ENCODE assay signal across 8 cellular contexts in the genomic region with DNA sequence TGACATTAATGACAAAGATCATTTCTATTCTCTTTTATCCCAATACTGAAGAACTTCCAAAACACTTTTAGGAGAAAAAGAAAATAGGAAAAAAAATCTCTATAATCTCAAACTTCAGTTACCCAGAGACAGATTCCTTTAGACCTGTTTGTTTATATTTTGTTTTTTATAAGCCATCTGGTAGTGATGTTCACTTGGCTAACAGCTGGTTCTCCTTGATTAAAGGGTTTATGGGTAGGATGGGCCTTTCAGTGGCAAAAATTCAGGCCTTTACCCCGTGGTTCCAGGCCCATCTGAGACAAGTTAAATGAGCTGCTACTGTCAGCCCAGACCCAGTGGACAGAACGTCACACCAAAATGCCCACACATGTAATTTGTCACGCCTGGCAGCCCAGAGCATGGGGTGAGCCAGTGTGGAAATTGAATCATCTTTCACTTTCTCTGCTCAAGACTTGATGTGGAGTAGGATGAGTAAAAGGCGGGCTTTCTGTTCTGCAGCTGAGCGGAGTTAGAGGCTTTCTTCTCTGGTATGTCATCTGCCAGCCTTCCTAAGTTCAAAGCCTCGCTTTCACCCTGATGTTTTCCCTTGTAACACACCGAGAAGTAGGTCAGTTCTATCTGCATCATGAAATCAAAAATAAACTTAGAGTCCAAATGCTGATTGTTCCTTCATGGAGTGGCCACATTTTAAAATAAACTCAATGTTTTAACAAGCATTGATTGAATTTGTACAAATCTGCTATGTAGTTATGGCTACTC.
DNase-seq lines count a peak whose midpoint lies in the region; ATAC-seq and TF ChIP-seq lines count a peak whose summit lies in the region.

No MANE protein-coding gene starts in this region.

- DNase-seq in CD8-positive, alpha-beta T cell: peak in 3 of 7 experiments; percentile 18 to 43 (median 40)
- peak; percentile 72 for DNase-seq in T-helper 2 cell treated with Interferon-gamma antibody and Interleukin-4, amounts not matched to agents 5 μg/mL and 100 μg/mL, for 36 hours (ENCODE audit: low spot score)
- DNase-seq in foreskin fibroblast: peak; percentile 22 to 69
- no peak for DNase-seq in NCI-H226
- DNase-seq in left cardiac atrium: no peak
- no peak for DNase-seq in NCI-H2107 (lab: John Stamatoyannopoulos, UW)
- no peak for DNase-seq in tibial artery

- peaks cover 56% of the 10 kb centered on the region for H3K4me1 ChIP-seq in CD8-positive, alpha-beta T cell (ENCODE audit: insufficient read depth, low read length)
- H3K4me1 ChIP-seq in tibial artery: no peaks in the 10 kb centered on the region

- TF ChIP-seq CTCF in CD8-positive, alpha-beta T cell (IDR thresholded peaks at IDR 0.05): no peak
- TF ChIP-seq CTCF in foreskin fibroblast (IDR thresholded peaks at IDR 0.05; ENCODE audit: low read depth, low read length) (no peak), tibial artery (IDR thresholded peaks at IDR 0.05) (no peak)

- H3K4me3 Mint-ChIP-seq in CD8-positive, alpha-beta T cell: peak overlapping the region; percentile 68
- peak overlapping the region; percentile 44 for H3K4me3 Mint-ChIP-seq in T-helper 2 cell treated with Interferon-gamma antibody and Interleukin-4, amounts not matched to agents 5 μg/mL and 100 μg/mL, for 36 hours

- no peak overlapping the region for H3K4me3 ChIP-seq in CD8-positive, alpha-beta T cell (ENCODE audit: low read depth, low read length)
- H3K4me3 ChIP-seq in foreskin fibroblast (ENCODE audit: low read depth in 1 of 2, low read length in 2 of 2) (no peak overlapping the region), tibial artery (no peak overlapping the region)

- H3K27me3 Mint-ChIP-seq in CD8-positive, alpha-beta T cell (ENCODE audit: low read depth): no peaks in the 10 kb centered on the region
- H3K27me3 Mint-ChIP-seq in T-helper 2 cell treated with Interferon-gamma antibody and Interleukin-4, amounts not matched to agents 5 μg/mL and 100 μg/mL, for 36 hours (ENCODE audit: low read depth): no peaks in the 10 kb centered on the region

- intact Hi-C loops in CD8-positive, alpha-beta T cell (cut with DNase I, micrococcal nuclease): no loop called here
- intact Hi-C loops in left cardiac atrium (cut with DNase I): no loop called here
- intact Hi-C loops in tibial artery (cut with DNase I; ENCODE audit: low total_unique reads): no loop called here

- no peaks in the 10 kb centered on the region for H3K36me3 ChIP-seq in CD8-positive, alpha-beta T cell (ENCODE audit: insufficient read depth, low read length)
- H3K36me3 ChIP-seq in tibial artery: peaks cover 0 to 12% (median 5%) of the 10 kb centered on the region in 3 donors

- H3K4me1 Mint-ChIP-seq in CD8-positive, alpha-beta T cell (ENCODE audit: low read depth): peaks cover 62% of the 10 kb centered on the region
- H3K4me1 Mint-ChIP-seq in T-helper 2 cell treated with Interferon-gamma antibody and Interleukin-4, amounts not matched to agents 5 μg/mL and 100 μg/mL, for 36 hours (ENCODE audit: low read depth): peaks cover 42% of the 10 kb centered on the region

- peak; percentile 82 for ATAC-seq in CD8-positive, alpha-beta T cell
- ATAC-seq in GM21786 (IDR thresholded peaks at IDR 0.05; ENCODE audit: unreplicated experiment): peak; percentile 85
- ATAC-seq in left cardiac atrium: no peak

- peaks cover 8% of the 10 kb centered on the region for H3K36me3 Mint-ChIP-seq in CD8-positive, alpha-beta T cell
- H3K36me3 Mint-ChIP-seq in T-helper 2 cell treated with Interferon-gamma antibody and Interleukin-4, amounts not matched to agents 5 μg/mL and 100 μg/mL, for 36 hours (ENCODE audit: low read depth): peaks cover 7% of the 10 kb centered on the region

- POLR2A ChIA-PET in CD8-positive, alpha-beta T cell (lab: Charles Lee): interaction anchor here (0.8 to 2.1 kb wide), 2 partner anchors 9 to 62 kb away, joined by 3 to 9 read pairs; no protein-coding TSS in a partner anchor

- no peaks in the 10 kb centered on the region for H3K9me3 ChIP-seq in CD8-positive, alpha-beta T cell (ENCODE audit: low read length)
- H3K9me3 ChIP-seq in tibial artery: no peaks in the 10 kb centered on the region

- H3K9me3 Mint-ChIP-seq in CD8-positive, alpha-beta T cell: no peaks in the 10 kb centered on the region
- no peaks in the 10 kb centered on the region for H3K9me3 Mint-ChIP-seq in T-helper 2 cell treated with Interferon-gamma antibody and Interleukin-4, amounts not matched to agents 5 μg/mL and 100 μg/mL, for 36 hours

- peak overlapping the region; percentile 75 for H3K27ac Mint-ChIP-seq in CD8-positive, alpha-beta T cell
- peak overlapping the region; percentile 6 for H3K27ac Mint-ChIP-seq in T-helper 2 cell treated with Interferon-gamma antibody and Interleukin-4, amounts not matched to agents 5 μg/mL and 100 μg/mL, for 36 hours

- no peaks in the 10 kb centered on the region for H3K27me3 ChIP-seq in CD8-positive, alpha-beta T cell (ENCODE audit: insufficient read depth, low read length)
- H3K27me3 ChIP-seq in tibial artery: no peaks in the 10 kb centered on the region

- H3K27ac ChIP-seq in CD8-positive, alpha-beta T cell (ENCODE audit: low read depth, low read length): no peak overlapping the region
- H3K27ac ChIP-seq in tibial artery: no peak overlapping the region

- CTCF ChIA-PET in CD8-positive, alpha-beta T cell (lab: Charles Lee): no interaction called here

Comparison
In these comparisons a context has a peak if more than half of its experiments do, and no peak if none do; other contexts are left out.
1. ATAC-seq: peak in CD8-positive, alpha-beta T cell (single experiment) and GM21786 (single experiment); none in left cardiac atrium (0 of 2).
2. DNase-seq: peak in T-helper 2 cell treated with Interferon-gamma antibody and Interleukin-4, amounts not matched to agents 5 μg/mL and 100 μg/mL, for 36 hours (single experiment) and foreskin fibroblast (2 of 2); none in NCI-H226 (single experiment), left cardiac atrium (single experiment), NCI-H2107 (single experiment) and tibial artery (0 of 2).